In the genomic region with DNA sequence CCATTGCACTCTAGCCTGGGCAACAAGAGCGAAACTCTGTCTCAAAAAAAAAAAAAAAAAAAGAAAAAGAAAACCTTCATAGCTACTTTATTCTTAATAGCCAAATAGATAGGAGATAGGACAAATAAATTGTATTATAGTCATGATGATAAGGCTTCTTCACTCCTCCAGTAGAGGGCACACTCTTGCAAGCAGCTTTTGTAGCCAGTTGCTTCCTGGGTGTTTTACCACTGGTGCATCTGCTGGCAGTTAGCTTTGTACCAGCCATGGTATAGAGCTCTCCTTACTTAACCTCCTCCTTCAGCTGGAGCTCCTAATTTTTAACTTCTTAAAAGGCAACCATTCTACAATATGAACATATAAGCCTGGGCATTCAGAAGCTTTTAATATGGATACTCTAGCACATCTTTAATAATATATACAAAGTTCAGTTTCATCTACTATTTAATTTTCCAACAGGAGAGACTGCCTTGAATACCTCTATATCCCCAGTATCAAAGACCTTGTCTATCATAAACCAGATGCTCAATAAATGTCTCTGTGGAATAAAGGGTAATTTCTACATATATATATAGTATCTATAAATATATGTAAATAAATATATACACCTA, we compare ENCODE assay signal across 8 cellular contexts. TPM values are rescaled to one million over a fixed set of nuclear protein-coding genes. Genes with fewer than 3 reads are reported as not detected.
DNase-seq lines count a peak whose midpoint lies in the region; ATAC-seq and TF ChIP-seq lines count a peak whose summit lies in the region.

No MANE protein-coding gene starts in this region.

- H3K27ac Mint-ChIP-seq in activated naive CD4-positive, alpha-beta T cell treated with anti-CD3 and anti-CD28 coated beads, Interleukin-2, amount 50 U/mL, for 72 hours, result no peak overlapping the region

- H3K9me3 Mint-ChIP-seq in activated naive CD4-positive, alpha-beta T cell treated with anti-CD3 and anti-CD28 coated beads, Interleukin-2, amount 50 U/mL, for 72 hours, result no peaks in the 10 kb centered on the region

- POLR2A ChIA-PET in AG04450 (lab: Yijun Ruan, JAX), result interaction anchor here (0.7 to 1.8 kb wide), 4 partner anchors 42 to 351 kb away, joined by 3 to 12 read pairs (median 7); a partner anchor contains a TSS

- peaks cover 43% of the 10 kb centered on the region for H3K4me1 ChIP-seq in left ventricle myocardium inferior

- H3K27me3 ChIP-seq in AG04450 (ENCODE audit: control insufficient read depth, insufficient read depth, low read length) (no peaks in the 10 kb centered on the region), left ventricle myocardium inferior (ENCODE audit: low read depth) (no peaks in the 10 kb centered on the region)

- H3K27ac ChIP-seq in AG04450 (ENCODE audit: low read depth, low read length), result no peak overlapping the region
- no peak overlapping the region for H3K27ac ChIP-seq in left ventricle myocardium inferior (replicated peaks)

- intact Hi-C loops in left ventricle myocardium inferior (cut with micrococcal nuclease), result loop anchor here (5.0 kb wide), 1 partner anchor 68 kb away; no protein-coding TSS in a partner anchor

- DNase-seq in AG04450 (ENCODE audit: low read depth, low spot score) (no peak), NCI-H82 (lab: John Stamatoyannopoulos, UW) (peak; percentile 88), left ventricle myocardium inferior (no peak), ecto neural progenitor cell (ENCODE audit: low spot score) (no peak)
- DNase-seq in activated naive CD4-positive, alpha-beta T cell treated with anti-CD3 and anti-CD28 coated beads, Interleukin-2, amount 50 U/mL, for 72 hours (ENCODE audit: low spot score in 2 of 2), result peak in 1 of 2 donors; percentile 16
- DNase-seq in stimulated activated CD4-positive, alpha-beta T cell treated with anti-CD3 and anti-CD28 coated beads, Interleukin-12 subunit alpha, Interleukin-12 subunit beta, amount 100 ng/mL, for 48 hours (ENCODE audit: low read depth in 2 of 3, low spot score in 1 of 3), result peak; percentile 2 to 32 (median 6)

- peak; percentile 78 for TF ChIP-seq CTCF in AG04450 (IDR thresholded peaks at IDR 0.05; ENCODE audit: low read depth, low read length)
- TF ChIP-seq CTCF in GM12873 (IDR thresholded peaks at IDR 0.05; ENCODE audit: insufficient read depth, low read depth, low read length, missing control alignments), result peak; percentile 81
- TF ChIP-seq CTCF in left ventricle myocardium inferior (IDR thresholded peaks at IDR 0.05; ENCODE audit: borderline replicate concordance), result peak; percentile 64

- no peak overlapping the region for H3K4me3 ChIP-seq in AG04450 (ENCODE audit: low read depth, low read length)
- no peak overlapping the region for H3K4me3 ChIP-seq in left ventricle myocardium inferior

- ATAC-seq in HG03565 (IDR thresholded peaks at IDR 0.05; ENCODE audit: unreplicated experiment), result peak; percentile 46
- ATAC-seq in activated naive CD4-positive, alpha-beta T cell treated with anti-CD3 and anti-CD28 coated beads, Interleukin-2, amount 50 U/mL, for 72 hours, result peak; percentile 48 to 59

- no peaks in the 10 kb centered on the region for H3K36me3 Mint-ChIP-seq in activated naive CD4-positive, alpha-beta T cell treated with anti-CD3 and anti-CD28 coated beads, Interleukin-2, amount 50 U/mL, for 72 hours

- H3K9me3 ChIP-seq in AG04450 (ENCODE audit: control insufficient read depth, insufficient read depth, low read length) (no peaks in the 10 kb centered on the region), left ventricle myocardium inferior (replicated peaks) (peaks cover under 1% of the 10 kb centered on the region)

- CTCF ChIA-PET in AG04450 (lab: Charles Lee), result interaction anchor here (0.6 to 4.5 kb wide), 44 partner anchors 8 to 906 kb away, joined by 3 to 57 read pairs (median 5); a partner anchor contains a TSS

- no peaks in the 10 kb centered on the region for H3K36me3 ChIP-seq in left ventricle myocardium inferior

RNA-seq across cellular contexts. Expression of a gene that starts 35.8 kb away (rescaled TPM):
- polyA plus RNA-seq in AG04450 (2011; rRNA removed), result 19.9 and 28.5 TPM in 2 replicates
- polyA minus RNA-seq in AG04450 (2011; rRNA and poly(A)+ RNA removed), result 25.2 and 36.1 TPM in 2 replicates
- total RNA-seq in activated naive CD4-positive, alpha-beta T cell treated with anti-CD3 and anti-CD28 coated beads, Interleukin-2, amount 50 U/mL, for 72 hours, result 10 to 100 TPM; 20.9 to 68.0 TPM
- 30.4 TPM for total RNA-seq in left ventricle myocardium inferior

Comparison
In these comparisons a context has a peak if more than half of its experiments do, and no peak if none do; other contexts are left out.
1. DNase-seq: peak in NCI-H82 (single experiment) and stimulated activated CD4-positive, alpha-beta T cell treated with anti-CD3 and anti-CD28 coated beads, Interleukin-12 subunit alpha, Interleukin-12 subunit beta, amount 100 ng/mL, for 48 hours (3 of 3); none in AG04450 (single experiment), left ventricle myocardium inferior (single experiment) and ecto neural progenitor cell (single experiment).
2. Peak in every context shown above with its lines, with median percentiles within 50 percentile points of each other: CTCF ChIP-seq.